Comparison of ENCODE assay signal across 8 cellular contexts in the genomic region with DNA sequence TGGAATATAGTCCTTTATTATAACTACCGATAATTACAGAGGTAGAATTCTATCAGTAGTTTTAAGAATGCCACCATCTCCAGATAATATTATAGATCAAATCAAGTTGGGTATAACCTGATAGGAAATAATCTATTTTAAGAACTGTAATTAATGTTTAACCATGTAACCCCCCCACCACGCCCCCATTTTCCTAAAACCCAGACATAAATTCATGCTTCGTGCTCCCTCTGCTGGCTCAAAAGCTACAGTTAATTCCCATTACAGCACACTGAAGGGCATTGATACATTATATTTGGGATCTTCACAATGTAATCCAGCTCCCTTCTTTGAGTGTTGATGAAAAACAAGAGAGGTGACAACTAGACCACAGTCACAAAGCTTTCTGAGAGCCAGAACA.
DNase-seq lines count a peak whose midpoint lies in the region; ATAC-seq and TF ChIP-seq lines count a peak whose summit lies in the region.

No MANE protein-coding gene starts in this region.

- H3K9me3 ChIP-seq in transverse colon (no peaks in the 10 kb centered on the region), suprapubic skin (no peaks in the 10 kb centered on the region)

- CTCF ChIA-PET in activated naive CD4-positive, alpha-beta T cell treated with anti-CD3 and anti-CD28 coated beads for 36 hours (lab: Charles Lee), result interaction anchor here (0.6 to 0.7 kb wide), 2 partner anchors 20 to 156 kb away, joined by 3 to 5 read pairs; no protein-coding TSS in a partner anchor

- 53 to 80% methylated on average over 2 to 3 of the region's 3 CpGs for WGBS in transverse colon (ENCODE audit: low coverage in 1 of 2), 2 donors
- 70% methylated on average over 3 of the region's 3 CpGs for WGBS in suprapubic skin

- no peak overlapping the region for H3K27ac ChIP-seq in transverse colon
- no peak overlapping the region for H3K27ac ChIP-seq in suprapubic skin

- DNase-seq in activated naive CD4-positive, alpha-beta T cell treated with anti-CD3 and anti-CD28 coated beads for 36 hours, result peak; percentile 20
- no peak for DNase-seq in activated naive CD4-positive, alpha-beta T cell treated with anti-CD3 and anti-CD28 coated beads, Interleukin-2, amount 50 U/mL, for 16 hours
- DNase-seq in RPMI8226, result peak; percentile 15
- DNase-seq in glutamatergic neuron, result peak; percentile 21
- no peak for DNase-seq in transverse colon
- DNase-seq in suprapubic skin (ENCODE audit: low spot score in 2 of 2), result no peak
- DNase-seq in stimulated activated CD4-positive, alpha-beta T cell treated with anti-CD3 and anti-CD28 coated beads, Interleukin-1b, Interleukin-23, amount 100 ng/mL, for 48 hours, result no peak

- H3K4me1 Mint-ChIP-seq in activated naive CD4-positive, alpha-beta T cell treated with anti-CD3 and anti-CD28 coated beads for 36 hours (ENCODE audit: low read depth), result peaks cover 15% of the 10 kb centered on the region
- peaks cover 32% of the 10 kb centered on the region for H3K4me1 Mint-ChIP-seq in glutamatergic neuron (ENCODE audit: low read depth, unreplicated experiment)

- H3K36me3 ChIP-seq in transverse colon (no peaks in the 10 kb centered on the region), suprapubic skin (no peaks in the 10 kb centered on the region)

- H3K27ac Mint-ChIP-seq in activated naive CD4-positive, alpha-beta T cell treated with anti-CD3 and anti-CD28 coated beads for 36 hours, result no peak overlapping the region
- no peak overlapping the region for H3K27ac Mint-ChIP-seq in glutamatergic neuron (ENCODE audit: unreplicated experiment)

- intact Hi-C loops in activated naive CD4-positive, alpha-beta T cell treated with anti-CD3 and anti-CD28 coated beads for 36 hours (cut with micrococcal nuclease), result loop anchor here (1.0 to 5.0 kb wide), 5 partner anchors 18 to 503 kb away; no protein-coding TSS in a partner anchor
- intact Hi-C loops in transverse colon (cut with DNase I; ENCODE audit: low total_unique reads), result no loop called here

- no peak overlapping the region for H3K4me3 Mint-ChIP-seq in activated naive CD4-positive, alpha-beta T cell treated with anti-CD3 and anti-CD28 coated beads for 36 hours
- no peak overlapping the region for H3K4me3 Mint-ChIP-seq in glutamatergic neuron (ENCODE audit: unreplicated experiment)

- TF ChIP-seq EP300 in transverse colon (IDR thresholded peaks at IDR 0.05; ENCODE audit: low read depth) (no peak), suprapubic skin (IDR thresholded peaks at IDR 0.05) (no peak)

- H3K36me3 Mint-ChIP-seq in activated naive CD4-positive, alpha-beta T cell treated with anti-CD3 and anti-CD28 coated beads for 36 hours (ENCODE audit: low read depth), result peaks cover 4% of the 10 kb centered on the region
- no peaks in the 10 kb centered on the region for H3K36me3 Mint-ChIP-seq in glutamatergic neuron (ENCODE audit: unreplicated experiment)

- H3K4me1 ChIP-seq in transverse colon (peaks cover 0 to 3% (median 0%) of the 10 kb centered on the region in 4 donors), suprapubic skin (no peaks in the 10 kb centered on the region)

- in situ Hi-C loops in transverse colon (cut with MboI; ENCODE audit: low pct_ligation_motif_present in 1 of 4, low pct_unique_long_range_greater_than_20kb in 1 of 4, low sequenced_read_pairs in 3 of 4), result loop anchor here in 2 of 4 donors (10.0 to 25.0 kb wide), 2 partner anchors 491 to 504 kb away; no protein-coding TSS in a partner anchor

- H3K27me3 ChIP-seq in transverse colon, result no peaks in the 10 kb centered on the region
- H3K27me3 ChIP-seq in suprapubic skin, result no peaks in the 10 kb centered on the region

- no peak for ATAC-seq in HG02973 (IDR thresholded peaks at IDR 0.05; ENCODE audit: unreplicated experiment)

- no peaks in the 10 kb centered on the region for H3K9me3 Mint-ChIP-seq in activated naive CD4-positive, alpha-beta T cell treated with anti-CD3 and anti-CD28 coated beads for 36 hours
- H3K9me3 Mint-ChIP-seq in glutamatergic neuron (ENCODE audit: unreplicated experiment), result peaks cover 6% of the 10 kb centered on the region

- H3K4me3 ChIP-seq in transverse colon (no peak overlapping the region), suprapubic skin (no peak overlapping the region)

- TF ChIP-seq CTCF in glutamatergic neuron (IDR thresholded peaks at IDR 0.05; ENCODE audit: partially characterized antibody, unreplicated experiment) (peak; percentile 55), transverse colon (IDR thresholded peaks at IDR 0.05) (peak; percentile 35 to 50 (median 36)), suprapubic skin (IDR thresholded peaks at IDR 0.05) (no peak)

- no peaks in the 10 kb centered on the region for H3K27me3 Mint-ChIP-seq in activated naive CD4-positive, alpha-beta T cell treated with anti-CD3 and anti-CD28 coated beads for 36 hours (ENCODE audit: low read depth)
- peaks cover 2% of the 10 kb centered on the region for H3K27me3 Mint-ChIP-seq in glutamatergic neuron (ENCODE audit: unreplicated experiment)

- TF ChIP-seq POLR2A in transverse colon (IDR thresholded peaks at IDR 0.05) (no peak), suprapubic skin (IDR thresholded peaks at IDR 0.05) (no peak)

Comparison
In these comparisons a context has a peak if more than half of its experiments do, and no peak if none do; other contexts are left out.
1. DNase-seq: peak in activated naive CD4-positive, alpha-beta T cell treated with anti-CD3 and anti-CD28 coated beads for 36 hours (single experiment), RPMI8226 (single experiment) and glutamatergic neuron (single experiment); none in activated naive CD4-positive, alpha-beta T cell treated with anti-CD3 and anti-CD28 coated beads, Interleukin-2, amount 50 U/mL, for 16 hours (single experiment), transverse colon (single experiment), suprapubic skin (0 of 2) and stimulated activated CD4-positive, alpha-beta T cell treated with anti-CD3 and anti-CD28 coated beads, Interleukin-1b, Interleukin-23, amount 100 ng/mL, for 48 hours (single experiment).
2. CTCF ChIP-seq: peak in glutamatergic neuron (single experiment) and transverse colon (5 of 5); none in suprapubic skin (0 of 2).